8 cellular contexts compared by ENCODE assay signal in the genomic region with DNA sequence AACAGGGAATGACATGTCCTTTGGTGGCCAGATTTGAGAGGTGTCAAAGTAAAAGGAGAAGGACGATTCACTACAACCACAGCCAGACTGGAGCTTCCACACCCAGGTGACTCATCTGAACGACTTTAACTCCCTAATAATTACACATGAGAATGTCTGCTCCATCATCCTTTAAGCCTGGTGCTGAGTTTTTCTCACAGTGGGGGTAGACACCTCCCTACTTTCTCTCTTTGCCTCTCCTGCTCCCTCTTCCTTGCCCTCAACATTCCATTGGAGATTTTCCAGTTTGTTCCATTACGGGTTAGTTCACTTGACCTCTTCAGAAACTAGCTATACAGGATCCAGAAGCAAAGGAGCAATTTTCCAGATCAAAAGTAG.
DNase-seq lines count a peak whose midpoint lies in the region; ATAC-seq and TF ChIP-seq lines count a peak whose summit lies in the region.

No MANE protein-coding gene starts in this region.

- 10 to 11% methylated on average over 3 of the region's 3 CpGs for WGBS in gastroesophageal sphincter (ENCODE audit: low coverage in 1 of 2), 2 donors

- POLR2A ChIA-PET in activated CD4-positive, alpha-beta memory T cell treated with anti-CD3 and anti-CD28 coated beads, Interleukin-2, amount 10 ng/mL, durations not matched to agents 7 days and 5 days (lab: Charles Lee): interaction anchor here (0.6 to 22.2 kb wide), 22 partner anchors 10 to 372 kb away, joined by 3 to 822 read pairs (median 4); partner anchors contain the start of gene BHLHE40

- H3K36me3 ChIP-seq in gastroesophageal sphincter: peaks cover 0 to 50% of the 10 kb centered on the region in 2 donors

- no peaks in the 10 kb centered on the region for H3K9me3 ChIP-seq in gastroesophageal sphincter

- H3K36me3 Mint-ChIP-seq in activated CD4-positive, alpha-beta memory T cell treated with anti-CD3 and anti-CD28 coated beads, Interleukin-2, amount 10 ng/mL, durations not matched to agents 7 days and 5 days (ENCODE audit: low read depth): peaks cover 81% of the 10 kb centered on the region

- H3K27me3 Mint-ChIP-seq in activated CD4-positive, alpha-beta memory T cell treated with anti-CD3 and anti-CD28 coated beads, Interleukin-2, amount 10 ng/mL, durations not matched to agents 7 days and 5 days: no peaks in the 10 kb centered on the region
- no peaks in the 10 kb centered on the region for H3K27me3 Mint-ChIP-seq in stimulated activated naive CD8-positive, alpha-beta T cell treated with anti-CD3 and anti-CD28 coated beads, Interleukin-15, amount 100 ng/mL, for 72 hours

- peak overlapping the region; percentile 93 for H3K27ac Mint-ChIP-seq in activated CD4-positive, alpha-beta memory T cell treated with anti-CD3 and anti-CD28 coated beads, Interleukin-2, amount 10 ng/mL, durations not matched to agents 7 days and 5 days
- peak overlapping the region; percentile 85 to 95 for H3K27ac Mint-ChIP-seq in stimulated activated naive CD8-positive, alpha-beta T cell treated with anti-CD3 and anti-CD28 coated beads, Interleukin-15, amount 100 ng/mL, for 72 hours

- DNase-seq in NK-92 treated with Interleukin-12 subunit alpha and Interleukin-12 subunit beta, amount 100 ng/mL, for 24 hours (lab: John Stamatoyannopoulos, UW): peak; percentile 10
- DNase-seq in NK-92 (lab: John Stamatoyannopoulos, UW; ENCODE audit: unreplicated experiment) (no peak), superior temporal gyrus (ENCODE audit: extremely low spot score) (no peak)
- DNase-seq in activated CD4-positive, alpha-beta memory T cell treated with anti-CD3 and anti-CD28 coated beads, Interleukin-2, amount 10 ng/mL, durations not matched to agents 7 days and 5 days: no peak
- DNase-seq in stimulated activated naive CD8-positive, alpha-beta T cell treated with anti-CD3 and anti-CD28 coated beads, Interleukin-15, amount 100 ng/mL, for 72 hours: no peak

- H3K4me1 Mint-ChIP-seq in activated CD4-positive, alpha-beta memory T cell treated with anti-CD3 and anti-CD28 coated beads, Interleukin-2, amount 10 ng/mL, durations not matched to agents 7 days and 5 days: peaks cover 95% of the 10 kb centered on the region
- peaks cover 98% of the 10 kb centered on the region for H3K4me1 Mint-ChIP-seq in stimulated activated naive CD8-positive, alpha-beta T cell treated with anti-CD3 and anti-CD28 coated beads, Interleukin-15, amount 100 ng/mL, for 72 hours

- no peak overlapping the region for H3K4me3 ChIP-seq in gastroesophageal sphincter

- peak overlapping the region in 3 of 4 donors; percentile 69 to 84 (median 78) for H3K27ac ChIP-seq in gastroesophageal sphincter

- CTCF ChIA-PET in activated CD4-positive, alpha-beta memory T cell treated with anti-CD3 and anti-CD28 coated beads, Interleukin-2, amount 10 ng/mL, durations not matched to agents 7 days and 5 days (lab: Charles Lee): interaction anchor here (1.2 to 3.6 kb wide), 8 partner anchors 10 to 155 kb away, joined by 4 to 25 read pairs (median 5); partner anchors contain the start of gene BHLHE40

- TF ChIP-seq EP300 in gastroesophageal sphincter (IDR thresholded peaks at IDR 0.05): no peak

- ATAC-seq in gastroesophageal sphincter (no peak), HG02840 (IDR thresholded peaks at IDR 0.05; ENCODE audit: low FRiP score, unreplicated experiment) (no peak), HG02588 (IDR thresholded peaks at IDR 0.05; ENCODE audit: unreplicated experiment) (no peak)
- ATAC-seq in stimulated activated naive CD8-positive, alpha-beta T cell treated with anti-CD3 and anti-CD28 coated beads, Interleukin-15, amount 100 ng/mL, for 72 hours: no peak

- TF ChIP-seq CTCF in gastroesophageal sphincter (IDR thresholded peaks at IDR 0.05): no peak

- peaks cover 0 to 58% (median 33%) of the 10 kb centered on the region in 3 donors for H3K4me1 ChIP-seq in gastroesophageal sphincter

- no peak for TF ChIP-seq POLR2A in gastroesophageal sphincter (IDR thresholded peaks at IDR 0.05)

- peaks cover 2% of the 10 kb centered on the region for H3K9me3 Mint-ChIP-seq in activated CD4-positive, alpha-beta memory T cell treated with anti-CD3 and anti-CD28 coated beads, Interleukin-2, amount 10 ng/mL, durations not matched to agents 7 days and 5 days
- peaks cover 5 to 8% of the 10 kb centered on the region in 2 donors for H3K9me3 Mint-ChIP-seq in stimulated activated naive CD8-positive, alpha-beta T cell treated with anti-CD3 and anti-CD28 coated beads, Interleukin-15, amount 100 ng/mL, for 72 hours

- no peaks in the 10 kb centered on the region for H3K27me3 ChIP-seq in gastroesophageal sphincter

- peak overlapping the region; percentile 83 for H3K4me3 Mint-ChIP-seq in activated CD4-positive, alpha-beta memory T cell treated with anti-CD3 and anti-CD28 coated beads, Interleukin-2, amount 10 ng/mL, durations not matched to agents 7 days and 5 days
- H3K4me3 Mint-ChIP-seq in stimulated activated naive CD8-positive, alpha-beta T cell treated with anti-CD3 and anti-CD28 coated beads, Interleukin-15, amount 100 ng/mL, for 72 hours: peak overlapping the region; percentile 79 to 86
